Comparison of ENCODE assay signal across 1 cellular context in genomic region chr15:59991919-59992318, GRCh38.
TF ChIP-seq lines count a peak whose summit lies in the region.

No MANE protein-coding gene starts in this region.

TF ChIP-seq in HEK293, 187 proteins besides CTCF, POLR2A, EP300 and RAD21 (continued from another document):
- TF ChIP-seq ZNF513 (tag by site-specific recombination; IDR thresholded peaks at IDR 0.05) (no peak), OSR2 (tag by site-specific recombination; IDR thresholded peaks at IDR 0.05) (peak; percentile 44; the same call in 1 of the 2 replicates), ZNF777 (tag by site-specific recombination; IDR thresholded peaks at IDR 0.05; ENCODE audit: borderline replicate concordance) (no peak), ZFP3 (tag by site-specific recombination; IDR thresholded peaks at IDR 0.05; ENCODE audit: low read depth) (no peak), ZNF404 (tag by site-specific recombination; IDR thresholded peaks at IDR 0.05) (no peak), ZNF639 (tag by site-specific recombination; IDR thresholded peaks at IDR 0.05) (no peak), WT1 (tag by site-specific recombination; IDR thresholded peaks at IDR 0.05) (no peak), ZNF37A (tag by site-specific recombination; IDR thresholded peaks at IDR 0.05) (no peak), ZNF664 (tag by site-specific recombination; IDR thresholded peaks at IDR 0.05) (0 out of 2 replicates have a peak, but pooled peaks have one; percentile 28), ZNF335 (tag by site-specific recombination; conservative IDR thresholded peaks at IDR 0.05) (peak; percentile 39; the same call in 1 of the 2 replicates), GFI1B (tag by site-specific recombination; IDR thresholded peaks at IDR 0.05) (no peak), BCL6B (tag by site-specific recombination; IDR thresholded peaks at IDR 0.05) (peak; percentile 67), PRDM4 (tag by site-specific recombination; IDR thresholded peaks at IDR 0.05) (0 out of 2 replicates have a peak, but pooled peaks have one; percentile 32), RBAK (tag by site-specific recombination; IDR thresholded peaks at IDR 0.05) (no peak), ZNF48 (tag by site-specific recombination; IDR thresholded peaks at IDR 0.05) (no peak), GLIS2 (tag by site-specific recombination; IDR thresholded peaks at IDR 0.05) (no peak), ZNF26 (tag by site-specific recombination; IDR thresholded peaks at IDR 0.05) (no peak), ZNF132 (tag by site-specific recombination; IDR thresholded peaks at IDR 0.05; ENCODE audit: borderline replicate concordance) (no peak), ZSCAN30 (tag by site-specific recombination; IDR thresholded peaks at IDR 0.05) (no peak), GLI2 (tag by site-specific recombination; IDR thresholded peaks at IDR 0.05; ENCODE audit: borderline replicate concordance, low read depth) (no peak), ATF2 (tag by site-specific recombination; IDR thresholded peaks at IDR 0.05; ENCODE audit: low read depth) (peak; percentile 55; the same call in 1 of the 2 replicates), PBX3 (CRISPR knock-in tag; IDR thresholded peaks at IDR 0.05) (no peak), FEZF1 (tag by site-specific recombination; IDR thresholded peaks at IDR 0.05) (peak; percentile 80), ZNF426 (tag by site-specific recombination; IDR thresholded peaks at IDR 0.05) (no peak), ZSCAN18 (tag by site-specific recombination; IDR thresholded peaks at IDR 0.05) (no peak), ZNF24 (tag by site-specific recombination; IDR thresholded peaks at IDR 0.05) (0 out of 2 replicates have a peak, but pooled peaks have one; percentile 21)
